1 cellular context compared by ENCODE assay signal in genomic region chr3:53696401-53697172, GRCh38.
TF ChIP-seq lines count a peak whose summit lies in the region.

No MANE protein-coding gene starts in this region.

TF ChIP-seq in GM23338, 12 proteins besides CTCF, POLR2A, EP300 and RAD21 (continued from another document):
- TF ChIP-seq ZNF462 (CRISPR knock-in tag; IDR thresholded peaks at IDR 0.05): no peak
